16 cellular contexts compared by ENCODE assay signal in the genomic region with DNA sequence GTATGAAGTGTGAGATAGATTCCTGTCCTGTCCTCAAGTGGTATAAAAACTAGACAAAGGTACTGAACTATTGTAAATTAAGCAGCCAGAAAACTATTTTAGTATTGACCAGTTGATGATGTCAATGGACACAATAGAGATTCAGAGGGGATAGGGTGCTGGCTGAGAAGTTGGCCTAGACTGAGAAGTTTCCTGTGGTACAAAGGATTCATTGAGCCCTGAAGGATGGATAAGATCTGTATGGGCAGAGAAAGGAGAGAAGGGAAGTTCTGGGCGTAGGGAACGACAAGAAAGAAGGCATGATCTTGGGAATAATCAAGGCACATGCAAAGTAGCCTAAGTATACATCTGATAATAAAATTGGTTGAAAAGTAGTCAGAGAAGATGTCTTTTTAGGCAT. TPM values are rescaled to one million over a fixed set of nuclear protein-coding genes. Genes with fewer than 3 reads are reported as not detected.
DNase-seq lines count a peak whose midpoint lies in the region; ATAC-seq and TF ChIP-seq lines count a peak whose summit lies in the region.
"Had no signal": no experiment of that assay in that cellular context is flagged by ENCODE, and none has a peak within 500 bp of the region (broad histone marks: within the 10 kb centered on the region; RNA-seq: fewer than 3 reads in every experiment).

No MANE protein-coding gene starts in this region.

- peak; percentile 58 for DNase-seq in activated CD8-positive, alpha-beta memory T cell treated with anti-CD3 and anti-CD28 coated beads for 24 hours
- DNase-seq in activated CD8-positive, alpha-beta memory T cell treated with anti-CD3 and anti-CD28 coated beads, Interleukin-2, amount 50 U/mL, for 4 hours: no peak
- no peak for DNase-seq in IMR-90
- no peak for DNase-seq in activated naive CD4-positive, alpha-beta T cell treated with anti-CD3 and anti-CD28 coated beads, Interleukin-2, amount 50 U/mL, for 72 hours (ENCODE audit: low spot score in 2 of 2)
- DNase-seq in inferior parietal cortex (ENCODE audit: extremely low spot score): no peak
- DNase-seq: dermis blood vessel endothelial cell; DMS79 treated with DMSO at 0.1 percent for 48 hours; NCI-H1417 treated with DMSO at 0.1 percent for 48 hours; NCI-H2227 treated with DMSO at 0.1 percent for 48 hours; stimulated activated CD4-positive, alpha-beta T cell treated with anti-CD3 and anti-CD28 coated beads, Interleukin-12 subunit alpha, Interleukin-12 subunit beta, amount 100 ng/mL, for 4 hours had no signal

- no peak overlapping the region for H3K56ac ChIP-seq in IMR-90 (ENCODE audit: extremely low read depth, insufficient read depth, low read length)

- H3K27ac ChIP-seq in IMR-90 (ENCODE audit: insufficient read depth, low read length) (no peak overlapping the region), skin epidermis (peak overlapping the region in 13 of 21 experiments; percentile 20 to 98 (median 79))
- H3K27ac ChIP-seq: neutrophil had no signal

- no peak overlapping the region for H3K4me2 ChIP-seq in IMR-90 (ENCODE audit: low read depth, low read length)

- H3K27me3 ChIP-seq in IMR-90 (ENCODE audit: control insufficient read depth, insufficient read depth, low read length): peaks cover 7% of the 10 kb centered on the region; the same call in 1 of the 2 replicates
- H3K27me3 ChIP-seq: neutrophil, tibial nerve had no signal

- in situ Hi-C loops in IMR-90 (cut with MboI; ENCODE audit: low sequenced_read_pairs): loop anchor here (25.0 kb wide), 1 partner anchor 768 kb away; the partner anchor contains the start of genes BCL2L2, PABPN1 and PPP1R3E

- no peak overlapping the region for H2BK5ac ChIP-seq in IMR-90 (ENCODE audit: low read depth, low read length, poor library complexity, severe bottlenecking)

- no peak for TF ChIP-seq CTCF in IMR-90 (conservative IDR thresholded peaks at IDR 0.05; ENCODE audit: low read depth, low read length)

- H2AK5ac ChIP-seq in IMR-90 (ENCODE audit: low read depth, low read length): no peak overlapping the region

- H2AK9ac ChIP-seq in IMR-90 (replicated peaks; ENCODE audit: low read depth, low read length, poor library complexity): no peak overlapping the region

- 100% methylated on average over 2 of the region's 2 CpGs; no CpG with 5 or more reads in 1 of the 2 experiments for WGBS in IMR-90 (ENCODE audit: extremely low coverage in 2 of 2, insufficient read length in 1 of 2), 2 experiments

- H4K91ac ChIP-seq in IMR-90 (ENCODE audit: insufficient read depth, low read depth, low read length): no peak overlapping the region

- no TSS peak for BruUV-seq in IMR-90 (replicated peaks; lab: Mats Ljungman, UMichigan)

- POLR2A ChIA-PET in IMR-90 (lab: Charles Lee; ENCODE audit: unreplicated experiment): no interaction called here

- no peak overlapping the region for H4K5ac ChIP-seq in IMR-90 (ENCODE audit: low read depth, low read length)

- H3K36me3 ChIP-seq in IMR-90 (ENCODE audit: control insufficient read depth, insufficient read depth, low read length): no peaks in the 10 kb centered on the region
- H3K36me3 ChIP-seq: neutrophil, tibial nerve had no signal

- no peak for TF ChIP-seq POLR2A in IMR-90 (IDR thresholded peaks at IDR 0.05; ENCODE audit: low read depth, low read length)
- TF ChIP-seq POLR2A in GM18505 (IDR thresholded peaks at IDR 0.05; ENCODE audit: borderline replicate concordance, extremely low read depth, insufficient read depth, insufficient read length): no peak

- H3K9me3 ChIP-seq in IMR-90 (ENCODE audit: control insufficient read depth, insufficient read depth, low read length): no peaks in the 10 kb centered on the region
- H3K9me3 ChIP-seq: neutrophil, tibial nerve had no signal

- no peak overlapping the region for H2BK20ac ChIP-seq in IMR-90 (ENCODE audit: low read depth, low read length)

- no peak for TF ChIP-seq RAD21 in IMR-90 (IDR thresholded peaks at IDR 0.05; ENCODE audit: low read length)

- peak overlapping the region; percentile 96 to 97 for H3K27ac Mint-ChIP-seq in activated naive CD4-positive, alpha-beta T cell treated with anti-CD3 and anti-CD28 coated beads, Interleukin-2, amount 50 U/mL, for 72 hours
- H3K27ac Mint-ChIP-seq: mesothelial cell of epicardium had no signal

- peaks cover 21% of the 10 kb centered on the region for H3K9me1 ChIP-seq in IMR-90 (ENCODE audit: insufficient read depth, low read length)

- dilution Hi-C loops in IMR-90 (cut with HindIII; ENCODE audit: low sequenced_read_pairs, unreplicated experiment): no loop called here

- H3K36me3 Mint-ChIP-seq in activated naive CD4-positive, alpha-beta T cell treated with anti-CD3 and anti-CD28 coated beads, Interleukin-2, amount 50 U/mL, for 72 hours: peaks cover 93 to 95% of the 10 kb centered on the region in 2 donors
- H3K36me3 Mint-ChIP-seq: mesothelial cell of epicardium had no signal

- no peak overlapping the region for H4K8ac ChIP-seq in IMR-90 (ENCODE audit: low read depth in 2 of 2, low read length in 2 of 2)

- ATAC-seq in IMR-90 (ENCODE audit: low read depth) (no peak), HG03045 (IDR thresholded peaks at IDR 0.05; ENCODE audit: unreplicated experiment) (no peak), GM18505 (IDR thresholded peaks at IDR 0.05; ENCODE audit: unreplicated experiment) (no peak)
- no peak for ATAC-seq in activated naive CD4-positive, alpha-beta T cell treated with anti-CD3 and anti-CD28 coated beads, Interleukin-2, amount 50 U/mL, for 72 hours

- H2BK15ac ChIP-seq in IMR-90 (ENCODE audit: low read depth, low read length): 0 out of 3 replicates have a peak overlapping the region, but pooled peaks have one; percentile 14

- H3K4me3 ChIP-seq in IMR-90 (ENCODE audit: insufficient read depth, low read depth, low read length) (no peak overlapping the region), skin epidermis (peak overlapping the region in 1 of 7 experiments; percentile 2)
- H3K4me3 ChIP-seq: tibial nerve had no signal

- H3K4ac ChIP-seq in IMR-90 (ENCODE audit: low read depth, low read length): no peak overlapping the region

- no peaks in the 10 kb centered on the region for H3K79me1 ChIP-seq in IMR-90 (ENCODE audit: low read depth in 1 of 2, low read length in 2 of 2)

- intact Hi-C loops in IMR-90 (cut with micrococcal nuclease): no loop called here

- no peaks in the 10 kb centered on the region for H4K20me1 ChIP-seq in IMR-90 (ENCODE audit: insufficient read depth, low read length)

- no peak overlapping the region for H3K9ac ChIP-seq in IMR-90 (ENCODE audit: low read depth, low read length)

- H3K18ac ChIP-seq in IMR-90 (ENCODE audit: low read depth, low read length): no peak overlapping the region

- H3K9me3 Mint-ChIP-seq in activated naive CD4-positive, alpha-beta T cell treated with anti-CD3 and anti-CD28 coated beads, Interleukin-2, amount 50 U/mL, for 72 hours: no peaks in the 10 kb centered on the region
- H3K9me3 Mint-ChIP-seq: mesothelial cell of epicardium had no signal

- H3K4me1 ChIP-seq in IMR-90 (ENCODE audit: control insufficient read depth, insufficient read depth, low read length): peaks cover 11% of the 10 kb centered on the region

- CTCF ChIA-PET in IMR-90 (lab: Yijun Ruan, JAX): no interaction called here

- H3K14ac ChIP-seq in IMR-90 (replicated peaks; ENCODE audit: low read depth, low read length): no peak overlapping the region

- H3K23ac ChIP-seq in IMR-90 (ENCODE audit: low read depth, low read length): no peak overlapping the region

- no peak overlapping the region for H2AFZ ChIP-seq in IMR-90 (replicated peaks; ENCODE audit: low read length, poor library complexity)

- H2BK120ac ChIP-seq in IMR-90 (ENCODE audit: low read depth, low read length): no peak overlapping the region

TF ChIP-seq in IMR-90, 13 proteins besides CTCF, POLR2A, EP300 and RAD21:
- no peak for TF ChIP-seq MAFK (IDR thresholded peaks at IDR 0.05; ENCODE audit: low read depth, low read length)

RNA-seq across cellular contexts. Expression of gene DAD1, which starts 44.6 kb away (rescaled TPM):
- 396 and 449 TPM in 2 replicates for total RNA-seq in IMR-90 (2012; rRNA removed)
- 448 and 496 TPM in 2 replicates for polyA plus RNA-seq in IMR-90 (2012; rRNA removed)
- polyA plus RNA-seq in IMR-90 (2012; cell fraction: cytosol; rRNA removed): 412 and 479 TPM in 2 replicates
- polyA plus RNA-seq in IMR-90 (2012; cell fraction: nucleus; rRNA removed; ENCODE audit: low replicate concordance): 92.7 and 197 TPM in 2 replicates
- 100 to 1,000 TPM; 218 to 240 TPM for total RNA-seq in activated naive CD4-positive, alpha-beta T cell treated with anti-CD3 and anti-CD28 coated beads, Interleukin-2, amount 50 U/mL, for 72 hours

RNA-seq across cellular contexts. Expression of gene ABHD4, which starts 53.7 kb away (rescaled TPM):
- 5.0 and 5.3 TPM in 2 replicates for total RNA-seq in IMR-90 (2012; rRNA removed)
- polyA plus RNA-seq in IMR-90 (2012; rRNA removed): 21.8 and 22.0 TPM in 2 replicates
- 13.3 and 23.6 TPM in 2 replicates for polyA plus RNA-seq in IMR-90 (2012; cell fraction: cytosol; rRNA removed)
- polyA plus RNA-seq in IMR-90 (2012; cell fraction: nucleus; rRNA removed; ENCODE audit: low replicate concordance): 22.2 and 25.4 TPM in 2 replicates
- total RNA-seq in activated naive CD4-positive, alpha-beta T cell treated with anti-CD3 and anti-CD28 coated beads, Interleukin-2, amount 50 U/mL, for 72 hours: 10 to 100 TPM; 13.8 to 26.5 TPM
